In the genomic region with DNA sequence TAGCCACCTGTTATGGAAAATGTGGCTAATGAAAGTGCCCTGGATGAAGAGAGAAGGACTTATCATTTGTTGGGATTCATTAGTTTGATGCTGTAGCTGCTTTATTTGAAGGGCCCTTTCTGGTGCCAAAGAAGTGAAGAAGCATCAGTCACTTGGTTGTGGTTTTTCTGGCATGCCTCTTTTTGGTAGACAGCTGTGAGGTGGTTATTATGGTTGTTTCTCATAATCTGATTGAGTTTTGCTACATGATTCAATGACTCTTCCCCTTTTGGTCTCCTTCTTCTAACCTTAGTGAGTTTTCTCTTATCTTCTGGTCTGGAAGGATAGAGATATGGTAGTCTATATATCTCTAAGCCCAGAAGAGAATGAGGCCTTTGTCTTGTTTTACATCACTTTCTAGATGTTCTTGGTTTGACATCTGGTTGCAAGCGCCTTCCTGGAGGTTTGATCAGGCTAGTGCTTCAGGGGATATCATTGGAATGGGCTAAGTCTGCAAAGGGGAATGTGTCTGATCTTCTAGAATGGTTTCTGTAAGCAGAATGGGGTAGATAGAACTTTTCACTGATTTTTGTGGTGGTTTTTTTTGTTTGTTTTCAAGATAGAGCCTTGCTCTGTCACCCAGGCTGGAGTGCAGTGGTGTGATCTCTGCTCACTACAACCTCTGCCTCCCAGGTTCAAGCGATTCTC, we compare ENCODE assay signal across 13 cellular contexts. TPM values are rescaled to one million over a fixed set of nuclear protein-coding genes. Genes with fewer than 3 reads are reported as not detected.
DNase-seq lines count a peak whose midpoint lies in the region; ATAC-seq and TF ChIP-seq lines count a peak whose summit lies in the region.
"Had no signal": no experiment of that assay in that cellular context is flagged by ENCODE, and none has a peak within 500 bp of the region (broad histone marks: within the 10 kb centered on the region; RNA-seq: fewer than 3 reads in every experiment).

No MANE protein-coding gene starts in this region.

- TF ChIP-seq CTCF in SK-N-SH (IDR thresholded peaks at IDR 0.05) = no peak
- no peak for TF ChIP-seq CTCF in progenitor cell of endocrine pancreas (IDR thresholded peaks at IDR 0.05; ENCODE audit: unreplicated experiment)
- TF ChIP-seq CTCF in omental fat pad (IDR thresholded peaks at IDR 0.05) = no peak

- no peaks in the 10 kb centered on the region for H3K27me3 Mint-ChIP-seq in activated naive CD8-positive, alpha-beta T cell treated with anti-CD3 and anti-CD28 coated beads for 36 hours
- no peaks in the 10 kb centered on the region for H3K27me3 Mint-ChIP-seq in progenitor cell of endocrine pancreas

- H3K27ac ChIP-seq in SK-N-SH (ENCODE audit: low read depth in 2 of 2, low read length in 1 of 2) = peak overlapping the region in 1 of 2 experiments; percentile 81; a peak in 1 of 4 replicates
- H3K27ac ChIP-seq: A549, coronary artery had no signal

- H3K36me3 Mint-ChIP-seq in activated naive CD8-positive, alpha-beta T cell treated with anti-CD3 and anti-CD28 coated beads for 36 hours = peaks cover 52% of the 10 kb centered on the region
- peaks cover 12% of the 10 kb centered on the region for H3K36me3 Mint-ChIP-seq in progenitor cell of endocrine pancreas (ENCODE audit: insufficient read depth)

- H3K4me1 ChIP-seq in SK-N-SH (ENCODE audit: control insufficient read depth in 1 of 2, insufficient read depth in 2 of 2, low read depth in 1 of 2, low read length in 1 of 2) = peaks cover 27 to 55% of the 10 kb centered on the region in 2 experiments

- POLR2A ChIA-PET in SK-N-SH (lab: Yijun Ruan, JAX) = no interaction called here

- H3K4me3 Mint-ChIP-seq in activated naive CD8-positive, alpha-beta T cell treated with anti-CD3 and anti-CD28 coated beads for 36 hours = peak overlapping the region; percentile 3
- H3K4me3 Mint-ChIP-seq in progenitor cell of endocrine pancreas (ENCODE audit: low read depth) = no peak overlapping the region

- H3K36me3 ChIP-seq in SK-N-SH (replicated peaks in 1 of 2; ENCODE audit: control insufficient read depth in 1 of 2, insufficient read depth in 2 of 2, low read length in 1 of 2) = no peaks in the 10 kb centered on the region

- TF ChIP-seq RAD21 in SK-N-SH (IDR thresholded peaks at IDR 0.05; ENCODE audit: low read length) = no peak

- no peaks in the 10 kb centered on the region for H3K27me3 ChIP-seq in SK-N-SH (ENCODE audit: insufficient read depth)
- H3K27me3 ChIP-seq: heart right ventricle, tibial nerve had no signal

- H3K27ac Mint-ChIP-seq in activated naive CD8-positive, alpha-beta T cell treated with anti-CD3 and anti-CD28 coated beads for 36 hours = peak overlapping the region; percentile 87
- peak overlapping the region; percentile 38 for H3K27ac Mint-ChIP-seq in progenitor cell of endocrine pancreas

- H3F3A ChIP-seq in SK-N-SH (replicated peaks; ENCODE audit: insufficient read depth) = peaks cover 22% of the 10 kb centered on the region

- CTCF ChIA-PET in SK-N-SH (lab: Yijun Ruan, JAX) = interaction anchor here (1.1 to 2.7 kb wide), 4 partner anchors 24 to 120 kb away, joined by 3 to 11 read pairs (median 6); no protein-coding TSS in a partner anchor

- peaks cover 85% of the 10 kb centered on the region for H3K4me1 Mint-ChIP-seq in activated naive CD8-positive, alpha-beta T cell treated with anti-CD3 and anti-CD28 coated beads for 36 hours
- peaks cover 66% of the 10 kb centered on the region for H3K4me1 Mint-ChIP-seq in progenitor cell of endocrine pancreas (ENCODE audit: low read depth)

- H3K9me3 ChIP-seq in SK-N-SH = no peaks in the 10 kb centered on the region
- H3K9me3 ChIP-seq: A549, heart right ventricle, tibial nerve had no signal

- DNase-seq in SK-N-SH (no peak), MV-4-11 (lab: John Stamatoyannopoulos, UW) (peak; percentile 47), progenitor cell of endocrine pancreas (ENCODE audit: low spot score, unreplicated experiment) (no peak), omental fat pad (ENCODE audit: low spot score) (no peak)
- no peak for DNase-seq in activated naive CD8-positive, alpha-beta T cell treated with anti-CD3 and anti-CD28 coated beads for 36 hours
- DNase-seq: heart right ventricle; stimulated activated CD4-positive, alpha-beta T cell treated with anti-CD3 and anti-CD28 coated beads, Interleukin-2, amount 100 ng/mL, for 24 hours had no signal

- no peak for TF ChIP-seq EP300 in SK-N-SH (IDR thresholded peaks at IDR 0.05; ENCODE audit: borderline replicate concordance in 1 of 2, low read depth in 1 of 2, low read length in 1 of 2)

- H3K4me2 ChIP-seq in SK-N-SH = peak overlapping the region; percentile 68; the same call in 1 of the 2 replicates

- H3K9me2 ChIP-seq in SK-N-SH = no peaks in the 10 kb centered on the region

- ATAC-seq in SK-N-SH treated with all-trans-retinoic acid at 6 μM for 48 hours (no peak), omental fat pad (ENCODE audit: low FRiP score) (no peak), GM19328 (IDR thresholded peaks at IDR 0.05; ENCODE audit: unreplicated experiment) (no peak), HG03196 (IDR thresholded peaks at IDR 0.05; ENCODE audit: unreplicated experiment) (no peak)
- ATAC-seq: A549, heart right ventricle had no signal

- no peak overlapping the region for H3K9ac ChIP-seq in SK-N-SH

- H3K79me2 ChIP-seq in SK-N-SH (ENCODE audit: insufficient read depth) = peaks cover 100% of the 10 kb centered on the region

- no peak overlapping the region for H3K4me3 ChIP-seq in SK-N-SH (ENCODE audit: low read depth in 2 of 2, low read length in 1 of 2)
- H3K4me3 ChIP-seq: A549, coronary artery, heart right ventricle, tibial nerve had no signal

- H4K20me1 ChIP-seq in SK-N-SH (ENCODE audit: insufficient read depth) = peaks cover 100% of the 10 kb centered on the region

- H3K9me3 Mint-ChIP-seq in activated naive CD8-positive, alpha-beta T cell treated with anti-CD3 and anti-CD28 coated beads for 36 hours = no peaks in the 10 kb centered on the region
- H3K9me3 Mint-ChIP-seq in progenitor cell of endocrine pancreas (ENCODE audit: low read depth) = no peaks in the 10 kb centered on the region

- WGBS in SK-N-SH (ENCODE audit: low lambda C conversion rate) = 100% methylated on average over 2 of the region's 2 CpGs

- no peak overlapping the region for H2AFZ ChIP-seq in SK-N-SH (ENCODE audit: low read depth)

TF ChIP-seq in SK-N-SH, 30 proteins besides CTCF, POLR2A, EP300 and RAD21:
- no peak for TF ChIP-seq YY1 (IDR thresholded peaks at IDR 0.05; ENCODE audit: low read depth)
- 0 out of 2 replicates have a peak, but pooled peaks have one; percentile 15 for TF ChIP-seq RCOR1 (IDR thresholded peaks at IDR 0.05; ENCODE audit: low read length)
- TF ChIP-seq GABPA (IDR thresholded peaks at IDR 0.05; ENCODE audit: low read depth) = no peak
- TF ChIP-seq SIN3A (IDR thresholded peaks at IDR 0.05; ENCODE audit: borderline replicate concordance, low read depth, low read length) = no peak

TF ChIP-seq in SK-N-SH treated with all-trans-retinoic acid at 6 μM for 48 hours, 23 proteins besides CTCF, POLR2A, EP300 and RAD21 (continues in another document):
- TF ChIP-seq TOX (CRISPR knock-in tag; IDR thresholded peaks at IDR 0.05; ENCODE audit: borderline replicate concordance) (no peak), GLIS3 (CRISPR knock-in tag; IDR thresholded peaks at IDR 0.05) (no peak), CSDC2 (CRISPR knock-in tag; IDR thresholded peaks at IDR 0.05) (no peak), ZC3H10 (CRISPR knock-in tag; IDR thresholded peaks at IDR 0.05) (no peak), SNAI2 (CRISPR knock-in tag; IDR thresholded peaks at IDR 0.05) (no peak), TCF4 (CRISPR knock-in tag; IDR thresholded peaks at IDR 0.05; ENCODE audit: borderline replicate concordance) (no peak), ARNTL (CRISPR knock-in tag; IDR thresholded peaks at IDR 0.05; ENCODE audit: borderline replicate concordance, low read depth) (no peak), ZFP3 (CRISPR knock-in tag; IDR thresholded peaks at IDR 0.05) (no peak), ZNF70 (CRISPR knock-in tag; IDR thresholded peaks at IDR 0.05) (no peak), POU6F1 (CRISPR knock-in tag; IDR thresholded peaks at IDR 0.05; ENCODE audit: borderline replicate concordance, low read depth) (no peak), OSR1 (CRISPR knock-in tag; IDR thresholded peaks at IDR 0.05) (no peak)
- TF ChIP-seq, protein P1, sequence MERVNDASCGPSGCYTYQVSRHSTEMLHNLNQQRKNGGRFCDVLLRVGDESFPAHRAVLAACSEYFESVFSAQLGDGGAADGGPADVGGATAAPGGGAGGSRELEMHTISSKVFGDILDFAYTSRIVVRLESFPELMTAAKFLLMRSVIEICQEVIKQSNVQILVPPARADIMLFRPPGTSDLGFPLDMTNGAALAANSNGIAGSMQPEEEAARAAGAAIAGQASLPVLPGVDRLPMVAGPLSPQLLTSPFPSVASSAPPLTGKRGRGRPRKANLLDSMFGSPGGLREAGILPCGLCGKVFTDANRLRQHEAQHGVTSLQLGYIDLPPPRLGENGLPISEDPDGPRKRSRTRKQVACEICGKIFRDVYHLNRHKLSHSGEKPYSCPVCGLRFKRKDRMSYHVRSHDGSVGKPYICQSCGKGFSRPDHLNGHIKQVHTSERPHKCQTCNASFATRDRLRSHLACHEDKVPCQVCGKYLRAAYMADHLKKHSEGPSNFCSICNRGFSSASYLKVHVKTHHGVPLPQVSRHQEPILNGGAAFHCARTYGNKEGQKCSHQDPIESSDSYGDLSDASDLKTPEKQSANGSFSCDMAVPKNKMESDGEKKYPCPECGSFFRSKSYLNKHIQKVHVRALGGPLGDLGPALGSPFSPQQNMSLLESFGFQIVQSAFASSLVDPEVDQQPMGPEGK (CRISPR knock-in tag; IDR thresholded peaks at IDR 0.05; ENCODE audit: borderline replicate concordance) = no peak

RNA-seq across cellular contexts. Expression of gene ARID1A, which starts 26.0 kb away (rescaled TPM):
- 14.2 and 26.5 TPM in 2 replicates for polyA plus RNA-seq in SK-N-SH (2012; rRNA removed)
- polyA plus RNA-seq in SK-N-SH (2012; cell fraction: cytosol; rRNA removed) = 15.6 and 20.3 TPM in 2 replicates
- 58.2 and 65.9 TPM in 2 replicates for polyA plus RNA-seq in SK-N-SH (2012; cell fraction: nucleus; rRNA removed)
- 10 to 100 TPM; 75.6 to 78.4 TPM for total RNA-seq in activated naive CD8-positive, alpha-beta T cell treated with anti-CD3 and anti-CD28 coated beads for 36 hours
- total RNA-seq in progenitor cell of endocrine pancreas (174 and 186 TPM in 2 replicates), omental fat pad (10 to 100 TPM; 25.8 to 48.4 (median 40.6) TPM)
